ENCODE assay signal across 8 cellular contexts in genomic region chr19:4791183-4792018, GRCh38. TPM values are rescaled to one million over a fixed set of nuclear protein-coding genes. Genes with fewer than 3 reads are reported as not detected.
DNase-seq lines count a peak whose midpoint lies in the region; ATAC-seq and TF ChIP-seq lines count a peak whose summit lies in the region.

Gene FEM1A, plus strand, starts transcription at chr19:4791734. Its CDS starts 121 bp downstream, at chr19:4791855.

- H3K4me3 Mint-ChIP-seq in CD4-positive, alpha-beta T cell, result peak within 1 kb of the TSS; percentile 88

- peak; percentile 93 for ATAC-seq in CD4-positive, alpha-beta T cell (ENCODE audit: poor library complexity)
- ATAC-seq in GM19397 (IDR thresholded peaks at IDR 0.05; ENCODE audit: unreplicated experiment), result peak; percentile 93
- ATAC-seq in HG03571 (IDR thresholded peaks at IDR 0.05; ENCODE audit: unreplicated experiment), result peak; percentile 88
- peak; percentile 99 for ATAC-seq in left lung

- POLR2A ChIA-PET in CD4-positive, alpha-beta T cell (lab: Charles Lee), result interaction anchor here (0.6 to 2.6 kb wide), 25 partner anchors 9 to 1113 kb away, joined by 3 to 83 read pairs (median 5); partner anchors contain the start of genes CATSPERD, CHAF1A, DPP9 and HDGFL2

- H3K36me3 ChIP-seq in left lung, result peaks cover 0 to 39% of the 10 kb centered on the region in 2 donors

- TF ChIP-seq CTCF in CD4-positive, alpha-beta T cell (IDR thresholded peaks at IDR 0.05), result peak; percentile 99
- peak; percentile 96 to 100 for TF ChIP-seq CTCF in left lung (IDR thresholded peaks at IDR 0.05)

- peaks cover 5 to 44% of the 10 kb centered on the region in 2 donors for H3K4me1 ChIP-seq in left lung

- H3K4me1 Mint-ChIP-seq in CD4-positive, alpha-beta T cell (ENCODE audit: low read depth), result peaks cover 26% of the 10 kb centered on the region

- H3K4me3 ChIP-seq in left lung, result peak within 1 kb of the TSS; percentile 89 to 97

- H3K27me3 Mint-ChIP-seq in CD4-positive, alpha-beta T cell, result no peaks in the 10 kb centered on the region

- CTCF ChIA-PET in CD4-positive, alpha-beta T cell (lab: Charles Lee), result interaction anchor here (0.6 to 1.6 kb wide), 23 partner anchors 8 to 1013 kb away, joined by 3 to 52 read pairs (median 5); partner anchors contain the start of genes CATSPERD, DPP9, KDM4B and LONP1

- peak; percentile 95 to 99 (median 97) for DNase-seq in CD4-positive, alpha-beta T cell
- DNase-seq in NCI-H774 (lab: John Stamatoyannopoulos, UW) (peak; percentile 100), dermis blood vessel endothelial cell (peak; percentile 100), left lung (peak; percentile 98 to 100)
- DNase-seq in activated CD4-positive, alpha-beta T cell treated with anti-CD3 and anti-CD28 coated beads, Interleukin-2, amount 50 U/mL, for 4 hours, result peak; percentile 98 to 99
- peak; percentile 98 for DNase-seq in stimulated activated CD4-positive, alpha-beta T cell treated with anti-CD3 and anti-CD28 coated beads, Interleukin-2, amount 100 ng/mL, for 48 hours

- H3K9me3 ChIP-seq in CD4-positive, alpha-beta T cell (ENCODE audit: control insufficient read depth, low read length), result no peaks in the 10 kb centered on the region
- H3K9me3 ChIP-seq in left lung, result no peaks in the 10 kb centered on the region

- intact Hi-C loops in CD4-positive, alpha-beta T cell (cut with DNase I, micrococcal nuclease), result loop anchor here (1.0 to 10.0 kb wide), 9 partner anchors 24 to 893 kb away; partner anchors contain the start of genes CHAF1A (in 1 of the 2), DPP9 (in 1 of the 2), HDGFL2 (in 1 of the 2) and HSD11B1L (in 1 of the 2)
- intact Hi-C loops in left lung (cut with DNase I), result loop anchor here in 1 of 2 donors (5.0 kb wide), 1 partner anchor 59 kb away; no protein-coding TSS in a partner anchor

- H3K27ac Mint-ChIP-seq in CD4-positive, alpha-beta T cell, result peak within 1 kb of the TSS; percentile 62

- peak within 1 kb of the TSS; percentile 83 for H3K27ac ChIP-seq in CD4-positive, alpha-beta T cell (ENCODE audit: low read depth, low read length)
- H3K27ac ChIP-seq in left lung, result peak within 1 kb of the TSS; percentile 76 to 93

- H3K9me3 Mint-ChIP-seq in CD4-positive, alpha-beta T cell, result no peaks in the 10 kb centered on the region

- peaks cover 33% of the 10 kb centered on the region for H3K36me3 Mint-ChIP-seq in CD4-positive, alpha-beta T cell (ENCODE audit: low read depth)

- no peaks in the 10 kb centered on the region for H3K27me3 ChIP-seq in CD4-positive, alpha-beta T cell (ENCODE audit: control insufficient read depth, insufficient read depth, low read length)
- H3K27me3 ChIP-seq in left lung, result no peaks in the 10 kb centered on the region

RNA-seq across cellular contexts. Expression of gene FEM1A, which starts in this region (rescaled TPM):
- 10 to 100 TPM; 11.8 to 12.1 TPM for total RNA-seq in CD4-positive, alpha-beta T cell
- total RNA-seq in dermis blood vessel endothelial cell (18.4 and 18.7 TPM in 2 replicates), left lung (10 to 100 TPM in 1 of 2 donors, 1 to 10 TPM in 1; 9.9 to 14.2 TPM)

Comparison
In these comparisons a context has a peak if more than half of its experiments do, and no peak if none do; other contexts are left out.
1. Peak in every context shown above with its lines: DNase-seq, ATAC-seq, H3K4me3 ChIP-seq and H3K27ac ChIP-seq.